Comparison of ENCODE assay signal across 11 cellular contexts in the genomic region with DNA sequence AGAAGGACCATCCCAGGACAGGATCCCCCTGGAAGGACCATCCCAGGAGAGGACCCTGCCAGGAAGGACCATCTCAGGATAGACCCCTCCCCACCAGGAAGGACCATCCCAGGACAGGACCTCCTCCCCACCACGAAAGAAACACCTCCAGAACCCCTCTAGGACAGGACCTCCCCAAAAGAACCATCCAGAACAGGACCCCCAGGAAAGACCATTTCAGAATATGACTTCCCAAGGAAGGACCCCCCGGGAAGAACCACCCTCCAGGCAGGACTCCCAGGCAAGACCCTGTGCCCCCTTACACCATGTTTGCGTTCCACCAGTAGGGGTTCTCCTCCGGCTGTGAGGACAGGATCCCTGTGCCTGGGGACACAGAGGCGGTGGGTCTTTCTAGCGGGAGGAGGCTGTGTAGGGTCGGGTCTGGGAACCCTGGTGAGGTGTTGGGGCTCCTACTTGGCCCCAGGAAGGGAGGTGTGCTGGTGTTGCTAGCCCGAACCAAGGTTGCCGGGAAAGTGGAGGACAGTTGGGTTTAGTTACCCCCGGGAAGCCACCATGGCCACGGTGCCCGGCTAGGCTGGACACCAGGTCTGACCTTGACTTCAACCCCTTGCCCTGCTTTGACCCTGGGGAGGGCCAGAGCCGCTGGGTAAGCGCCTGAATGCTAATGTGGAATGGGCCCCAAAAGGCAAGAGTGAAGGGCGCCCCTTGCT. TPM values are rescaled to one million over a fixed set of nuclear protein-coding genes. Genes with fewer than 3 reads are reported as not detected.
DNase-seq lines count a peak whose midpoint lies in the region; ATAC-seq and TF ChIP-seq lines count a peak whose summit lies in the region.
"Had no signal": no experiment of that assay in that cellular context is flagged by ENCODE, and none has a peak within 500 bp of the region (broad histone marks: within the 10 kb centered on the region; RNA-seq: fewer than 3 reads in every experiment).

No MANE protein-coding gene starts in this region.

- POLR2A ChIA-PET in activated CD8-positive, alpha-beta T cell treated with anti-CD3 and anti-CD28 coated beads, Interleukin-2, amount 10 ng/mL, durations not matched to agents 7 days and 5 days (lab: Charles Lee): interaction anchor here (0.6 to 1.4 kb wide), 3 partner anchors 63 to 344 kb away, joined by 3 to 12 read pairs (median 4); a partner anchor contains a TSS

- ATAC-seq in GM23338: no peak
- ATAC-seq in activated CD8-positive, alpha-beta T cell treated with anti-CD3 and anti-CD28 coated beads, Interleukin-2, amount 10 ng/mL, durations not matched to agents 7 days and 5 days: no peak
- no peak for ATAC-seq in memory B cell (ENCODE audit: low read depth)

- H3K4me3 Mint-ChIP-seq in GM23338 (peak overlapping the region; percentile 25; the same call in 1 of the 3 replicates), memory B cell (peak overlapping the region; percentile 72)
- H3K4me3 Mint-ChIP-seq in activated CD8-positive, alpha-beta T cell treated with anti-CD3 and anti-CD28 coated beads, Interleukin-2, amount 10 ng/mL, durations not matched to agents 7 days and 5 days: no peak overlapping the region

- peak overlapping the region; percentile 68 for H3K4me2 ChIP-seq in GM23338

- H3K4me1 ChIP-seq in BE2C: peaks cover 7% of the 10 kb centered on the region
- peaks cover 5% of the 10 kb centered on the region; the same call in 1 of the 2 replicates for H3K4me1 ChIP-seq in GM23338 (ENCODE audit: insufficient read depth)

- no peaks in the 10 kb centered on the region for H3K79me2 ChIP-seq in GM23338 (replicated peaks; ENCODE audit: insufficient read depth)

- no peaks in the 10 kb centered on the region for H3K9me3 ChIP-seq in BE2C

- no peak overlapping the region for H2AFZ ChIP-seq in GM23338

- CTCF ChIA-PET in activated CD8-positive, alpha-beta T cell treated with anti-CD3 and anti-CD28 coated beads, Interleukin-2, amount 10 ng/mL, durations not matched to agents 7 days and 5 days (lab: Charles Lee): interaction anchor here (0.6 to 2.7 kb wide), 39 partner anchors 8 to 411 kb away, joined by 3 to 138 read pairs (median 4); a partner anchor contains a TSS

- H3K27ac ChIP-seq in GM23338 (ENCODE audit: low read depth): no peak overlapping the region

- H3K27me3 Mint-ChIP-seq in GM23338 (ENCODE audit: insufficient read depth, low read depth, poor library complexity) (peaks cover 53% of the 10 kb centered on the region), memory B cell (peaks cover 19% of the 10 kb centered on the region)
- H3K27me3 Mint-ChIP-seq in activated CD8-positive, alpha-beta T cell treated with anti-CD3 and anti-CD28 coated beads, Interleukin-2, amount 10 ng/mL, durations not matched to agents 7 days and 5 days (ENCODE audit: low read depth): peaks cover 32% of the 10 kb centered on the region

- 0 out of 2 replicates have a peak, but pooled peaks cover 6% of the 10 kb centered on the region for H4K20me1 ChIP-seq in GM23338 (replicated peaks; ENCODE audit: insufficient read depth)

- H3K9me3 Mint-ChIP-seq in GM23338 (peaks cover 3% of the 10 kb centered on the region; the same call in 1 of the 3 replicates), memory B cell (no peaks in the 10 kb centered on the region)
- no peaks in the 10 kb centered on the region for H3K9me3 Mint-ChIP-seq in activated CD8-positive, alpha-beta T cell treated with anti-CD3 and anti-CD28 coated beads, Interleukin-2, amount 10 ng/mL, durations not matched to agents 7 days and 5 days (ENCODE audit: insufficient read depth)

- H3K27ac Mint-ChIP-seq in GM23338: no peak overlapping the region
- peak overlapping the region; percentile 11 for H3K27ac Mint-ChIP-seq in activated CD8-positive, alpha-beta T cell treated with anti-CD3 and anti-CD28 coated beads, Interleukin-2, amount 10 ng/mL, durations not matched to agents 7 days and 5 days
- H3K27ac Mint-ChIP-seq in memory B cell: peak overlapping the region; percentile 14

- H3K36me3 Mint-ChIP-seq in GM23338 (ENCODE audit: low read depth): no peaks in the 10 kb centered on the region; the same call in 2 of the 3 replicates
- H3K36me3 Mint-ChIP-seq in activated CD8-positive, alpha-beta T cell treated with anti-CD3 and anti-CD28 coated beads, Interleukin-2, amount 10 ng/mL, durations not matched to agents 7 days and 5 days (ENCODE audit: low read depth): no peaks in the 10 kb centered on the region
- no peaks in the 10 kb centered on the region for H3K36me3 Mint-ChIP-seq in memory B cell

- H3K27me3 ChIP-seq in BE2C (peaks cover 22% of the 10 kb centered on the region), GM23338 (ENCODE audit: insufficient read depth) (peaks cover 68% of the 10 kb centered on the region)

- no peaks in the 10 kb centered on the region for H3K36me3 ChIP-seq in BE2C
- no peaks in the 10 kb centered on the region for H3K36me3 ChIP-seq in GM23338 (ENCODE audit: insufficient read depth)

- no peak for DNase-seq in BE2C
- DNase-seq in GM23338 (ENCODE audit: low spot score): no peak
- DNase-seq in activated CD8-positive, alpha-beta T cell treated with anti-CD3 and anti-CD28 coated beads, Interleukin-2, amount 10 ng/mL, durations not matched to agents 7 days and 5 days: no peak
- DNase-seq in memory B cell (ENCODE audit: low spot score in 2 of 2): no peak
- DNase-seq in NCI-H1105 (lab: John Stamatoyannopoulos, UW): no peak
- no peak for DNase-seq in NCI-H69 (lab: John Stamatoyannopoulos, UW)
- no peak for DNase-seq in C1 segment of cervical spinal cord (lab: John Stamatoyannopoulos, UW)
- no peak for DNase-seq in NCI-H345 (lab: John Stamatoyannopoulos, UW)
- DNase-seq: DMS 273 treated with DMSO at 0.1 percent for 48 hours, NCI-H187 treated with DMSO at 0.1 percent for 48 hours had no signal

- TF ChIP-seq CTCF in BE2C (IDR thresholded peaks at IDR 0.05; ENCODE audit: low read depth, low read length) (peak; percentile 23; the same call in 1 of the 2 replicates), GM23338 (conservative IDR thresholded peaks at IDR 0.05; ENCODE audit: low read depth in 2 of 2) (no peak)

- H3K9me2 ChIP-seq in GM23338 (ENCODE audit: insufficient read depth): no peaks in the 10 kb centered on the region

- peaks cover 12% of the 10 kb centered on the region for H3F3A ChIP-seq in GM23338 (replicated peaks; ENCODE audit: low read depth)

- peak overlapping the region; percentile 49 for H3K4me3 ChIP-seq in BE2C (ENCODE audit: low read depth, low read length)
- H3K4me3 ChIP-seq in GM23338: peak overlapping the region; percentile 48; the same call in 1 of the 2 replicates

- H3K4me1 Mint-ChIP-seq in GM23338: no peaks in the 10 kb centered on the region; the same call in 2 of the 3 replicates
- H3K4me1 Mint-ChIP-seq in activated CD8-positive, alpha-beta T cell treated with anti-CD3 and anti-CD28 coated beads, Interleukin-2, amount 10 ng/mL, durations not matched to agents 7 days and 5 days (ENCODE audit: low read depth): peaks cover 7% of the 10 kb centered on the region
- H3K4me1 Mint-ChIP-seq in memory B cell: no peaks in the 10 kb centered on the region

TF ChIP-seq in GM23338, 12 proteins besides CTCF, POLR2A, EP300 and RAD21 (continues in another document):
- TF ChIP-seq CREB1 (CRISPR knock-in tag; IDR thresholded peaks at IDR 0.05; ENCODE audit: low read depth): no peak
- TF ChIP-seq, protein P1, sequence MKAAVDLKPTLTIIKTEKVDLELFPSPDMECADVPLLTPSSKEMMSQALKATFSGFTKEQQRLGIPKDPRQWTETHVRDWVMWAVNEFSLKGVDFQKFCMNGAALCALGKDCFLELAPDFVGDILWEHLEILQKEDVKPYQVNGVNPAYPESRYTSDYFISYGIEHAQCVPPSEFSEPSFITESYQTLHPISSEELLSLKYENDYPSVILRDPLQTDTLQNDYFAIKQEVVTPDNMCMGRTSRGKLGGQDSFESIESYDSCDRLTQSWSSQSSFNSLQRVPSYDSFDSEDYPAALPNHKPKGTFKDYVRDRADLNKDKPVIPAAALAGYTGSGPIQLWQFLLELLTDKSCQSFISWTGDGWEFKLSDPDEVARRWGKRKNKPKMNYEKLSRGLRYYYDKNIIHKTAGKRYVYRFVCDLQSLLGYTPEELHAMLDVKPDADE (IDR thresholded peaks at IDR 0.05): no peak
- TF ChIP-seq ZNF331 (CRISPR knock-in tag; IDR thresholded peaks at IDR 0.05; ENCODE audit: low read depth): no peak
- TF ChIP-seq ZNF114 (CRISPR knock-in tag; IDR thresholded peaks at IDR 0.05): no peak
- no peak for TF ChIP-seq JUNB (IDR thresholded peaks at IDR 0.05; ENCODE audit: unreplicated experiment)

RNA-seq across cellular contexts. Expression of a gene that starts 2.2 kb away (rescaled TPM):
- 6.0 TPM for polyA plus RNA-seq in BE2C (2012; ENCODE audit: insufficient read depth, insufficient read length, low read depth)
- total RNA-seq in GM23338 (2014; rRNA removed; shearing (Covaris generic)): 0.66 and 1.6 TPM in 2 replicates
- polyA plus RNA-seq in GM23338 (2016; fragmentation: Nextera tagmentation; extraction: Ambion mirVana): 0.29 and 0.66 TPM in 2 replicates
- total RNA-seq in activated CD8-positive, alpha-beta T cell treated with anti-CD3 and anti-CD28 coated beads, Interleukin-2, amount 10 ng/mL, durations not matched to agents 7 days and 5 days: under 1 TPM; 0.29 to 0.42 TPM

RNA-seq across cellular contexts. Expression of a gene that starts 11.8 kb away (rescaled TPM):
- 1.8 TPM for polyA plus RNA-seq in BE2C (2012; ENCODE audit: insufficient read depth, insufficient read length, low read depth)
- total RNA-seq in GM23338 (2014; rRNA removed; shearing (Covaris generic)): 0.78 and 1.7 TPM in 2 replicates
- 0.42 and 0.70 TPM in 2 replicates for polyA plus RNA-seq in GM23338 (2016; fragmentation: Nextera tagmentation; extraction: Ambion mirVana)
- not detected for total RNA-seq in activated CD8-positive, alpha-beta T cell treated with anti-CD3 and anti-CD28 coated beads, Interleukin-2, amount 10 ng/mL, durations not matched to agents 7 days and 5 days
- polyA plus RNA-seq: adipose tissue had no signal

RNA-seq across cellular contexts. Expression of a gene that starts 18.6 kb away (rescaled TPM):
- 69.7 TPM for polyA plus RNA-seq in BE2C (2012; ENCODE audit: insufficient read depth, insufficient read length, low read depth)
- total RNA-seq in GM23338 (2014; rRNA removed; shearing (Covaris generic)): 40.4 and 46.9 TPM in 2 replicates
- polyA plus RNA-seq in GM23338 (2016; fragmentation: Nextera tagmentation; extraction: Ambion mirVana): 44.2 and 47.5 TPM in 2 replicates
- total RNA-seq in activated CD8-positive, alpha-beta T cell treated with anti-CD3 and anti-CD28 coated beads, Interleukin-2, amount 10 ng/mL, durations not matched to agents 7 days and 5 days: 10 to 100 TPM; 27.0 to 33.7 TPM

RNA-seq across cellular contexts. Expression of a gene that starts 21.7 kb away (rescaled TPM):
- polyA plus RNA-seq in BE2C (2012; ENCODE audit: insufficient read depth, insufficient read length, low read depth): 287 TPM
- 237 and 240 TPM in 2 replicates for total RNA-seq in GM23338 (2014; rRNA removed; shearing (Covaris generic))
- polyA plus RNA-seq in GM23338 (2016; fragmentation: Nextera tagmentation; extraction: Ambion mirVana): 87.3 and 98.9 TPM in 2 replicates
- 10 to 100 TPM; 35.5 to 38.1 TPM for total RNA-seq in activated CD8-positive, alpha-beta T cell treated with anti-CD3 and anti-CD28 coated beads, Interleukin-2, amount 10 ng/mL, durations not matched to agents 7 days and 5 days

RNA-seq across cellular contexts. Expression of a gene that starts 31.3 kb away (rescaled TPM):
- polyA plus RNA-seq in BE2C (2012; ENCODE audit: insufficient read depth, insufficient read length, low read depth): 43.3 TPM
- 32.0 and 33.4 TPM in 2 replicates for total RNA-seq in GM23338 (2014; rRNA removed; shearing (Covaris generic))
- polyA plus RNA-seq in GM23338 (2016; fragmentation: Nextera tagmentation; extraction: Ambion mirVana): 17.2 and 21.7 TPM in 2 replicates
- 10 to 100 TPM; 14.0 to 16.5 TPM for total RNA-seq in activated CD8-positive, alpha-beta T cell treated with anti-CD3 and anti-CD28 coated beads, Interleukin-2, amount 10 ng/mL, durations not matched to agents 7 days and 5 days
